16 cellular contexts compared by ENCODE assay signal in the genomic region with DNA sequence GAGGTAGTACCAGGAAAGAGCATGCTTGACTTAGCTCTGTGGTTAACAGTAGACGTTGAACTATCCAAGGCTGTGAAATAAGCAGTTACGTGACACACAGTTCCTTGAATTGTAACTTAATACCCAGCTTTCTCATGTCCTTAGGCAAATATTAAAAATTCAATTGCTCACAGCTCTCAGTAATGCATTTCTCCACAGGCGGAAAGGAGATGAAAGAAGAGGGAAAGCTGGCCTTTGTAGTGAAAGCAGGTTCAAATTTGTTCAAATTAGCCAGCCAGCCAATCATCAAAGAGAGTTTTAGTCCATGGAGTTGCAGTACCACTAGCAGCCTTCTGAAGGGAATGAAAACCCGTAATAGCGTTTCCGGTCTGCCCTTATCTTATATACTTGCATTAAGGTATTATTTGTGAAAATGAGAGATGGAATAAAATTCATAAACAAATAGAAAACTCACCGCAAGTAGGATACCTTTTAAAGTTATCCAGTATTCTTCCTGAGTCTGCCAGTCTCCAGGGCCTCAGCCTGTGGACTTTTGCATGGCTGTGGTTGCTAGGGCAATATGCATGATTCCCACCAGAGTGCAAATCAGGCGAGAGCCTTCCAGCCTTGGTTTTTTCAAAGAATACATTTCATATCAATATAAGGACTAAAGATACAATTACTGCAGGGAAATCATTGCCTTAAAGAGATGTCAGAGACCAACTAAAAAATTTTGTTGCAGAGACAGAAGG.
DNase-seq lines count a peak whose midpoint lies in the region; ATAC-seq and TF ChIP-seq lines count a peak whose summit lies in the region.
"Had no signal": no experiment of that assay in that cellular context is flagged by ENCODE, and none has a peak within 500 bp of the region (broad histone marks: within the 10 kb centered on the region; RNA-seq: fewer than 3 reads in every experiment).

No MANE protein-coding gene starts in this region.

- no peaks in the 10 kb centered on the region for H3K79me2 ChIP-seq in GM23338 (replicated peaks; ENCODE audit: insufficient read depth)

- no peak overlapping the region for H3K4me3 Mint-ChIP-seq in GM23338
- H3K4me3 Mint-ChIP-seq: activated T-cell treated with anti-CD3 and anti-CD28 coated beads, Interleukin-2, amount 50 U/mL, for 72 hours; stimulated activated naive CD8-positive, alpha-beta T cell treated with anti-CD3 and anti-CD28 coated beads, Interleukin-15, Interleukin-2, amounts not matched to agents 100 ng/mL and 50 ng/mL, for 24 hours had no signal

- peaks cover 6% of the 10 kb centered on the region for H3K4me1 ChIP-seq in GM23338 (ENCODE audit: insufficient read depth)
- H3K4me1 ChIP-seq: Caco-2, esophagus muscularis mucosa had no signal

- no peak overlapping the region for H3K4me3 ChIP-seq in GM23338
- no peak overlapping the region for H3K4me3 ChIP-seq in foreskin fibroblast (ENCODE audit: low read depth in 1 of 2, low read length in 2 of 2)
- H3K4me3 ChIP-seq: esophagus muscularis mucosa had no signal

- H3K27me3 Mint-ChIP-seq in GM23338 (ENCODE audit: insufficient read depth, low read depth, poor library complexity): no peaks in the 10 kb centered on the region
- H3K27me3 Mint-ChIP-seq: stimulated activated naive CD8-positive, alpha-beta T cell treated with anti-CD3 and anti-CD28 coated beads, Interleukin-15, Interleukin-2, amounts not matched to agents 100 ng/mL and 50 ng/mL, for 24 hours had no signal

- no peaks in the 10 kb centered on the region for H3K27me3 ChIP-seq in GM23338 (ENCODE audit: insufficient read depth)
- H3K27me3 ChIP-seq: esophagus muscularis mucosa had no signal

- peak; percentile 55 for DNase-seq in GM23338 (ENCODE audit: low spot score)
- peak; percentile 45 for DNase-seq in SK-MEL-5 (ENCODE audit: low read depth, low spot score)
- peak; percentile 72 to 78 for DNase-seq in foreskin fibroblast
- peak; percentile 100 for DNase-seq in renal cortical epithelial cell (ENCODE audit: low read depth)
- no peak for DNase-seq in stimulated activated CD8-positive, alpha-beta memory T cell treated with anti-CD3 and anti-CD28 coated beads, Interleukin-4, amount 100 ng/mL, for 48 hours
- DNase-seq in hepatic stellate cell (ENCODE audit: low spot score): no peak
- no peak for DNase-seq in GM13976 (ENCODE audit: low spot score)
- DNase-seq in SW 1271 (lab: John Stamatoyannopoulos, UW): no peak
- DNase-seq: activated T-cell treated with anti-CD3 and anti-CD28 coated beads, Interleukin-2, amount 50 U/mL, for 72 hours; Caco-2; NCI-H510A treated with DMSO at 0.1 percent for 48 hours; posterior cingulate gyrus; stimulated activated CD4-positive, alpha-beta T cell treated with anti-CD3 and anti-CD28 coated beads, Interleukin-2, amount 100 ng/mL, for 48 hours had no signal

- peak overlapping the region; percentile 84; the same call in 1 of the 2 replicates for H2AFZ ChIP-seq in GM23338

- peak overlapping the region; percentile 73; the same call in 1 of the 2 replicates for H3K27ac Mint-ChIP-seq in GM23338
- H3K27ac Mint-ChIP-seq: activated T-cell treated with anti-CD3 and anti-CD28 coated beads, Interleukin-2, amount 50 U/mL, for 72 hours; stimulated activated naive CD8-positive, alpha-beta T cell treated with anti-CD3 and anti-CD28 coated beads, Interleukin-15, Interleukin-2, amounts not matched to agents 100 ng/mL and 50 ng/mL, for 24 hours had no signal

- no peaks in the 10 kb centered on the region for H3K36me3 ChIP-seq in GM23338 (ENCODE audit: insufficient read depth)
- H3K36me3 ChIP-seq: esophagus muscularis mucosa had no signal

- H3K9me2 ChIP-seq in GM23338 (ENCODE audit: insufficient read depth): no peaks in the 10 kb centered on the region

- H3K27ac ChIP-seq in GM23338 (ENCODE audit: low read depth): no peak overlapping the region
- H3K27ac ChIP-seq: esophagus muscularis mucosa had no signal

- in situ Hi-C loops in SK-MEL-5 (cut with HindIII; ENCODE audit: low pct_unique_long_range_greater_than_20kb, low sequenced_read_pairs) (no loop called here), GM13976 (cut with MboI; ENCODE audit: low sequenced_read_pairs, unreplicated experiment) (loop anchor here (25.0 kb wide), 1 partner anchor 101 kb away; no protein-coding TSS in a partner anchor)

- H3K36me3 Mint-ChIP-seq in GM23338 (ENCODE audit: low read depth): peaks cover 4% of the 10 kb centered on the region; the same call in 2 of the 3 replicates

- H3K9me3 Mint-ChIP-seq in GM23338: 0 out of 3 replicates have a peak, but pooled peaks cover 7% of the 10 kb centered on the region

- H4K20me1 ChIP-seq in GM23338 (replicated peaks; ENCODE audit: insufficient read depth): no peaks in the 10 kb centered on the region

- H3F3A ChIP-seq in GM23338 (replicated peaks; ENCODE audit: low read depth): no peaks in the 10 kb centered on the region

- peak in 1 of 2 experiments; percentile 28; a peak in 2 of 4 replicates for TF ChIP-seq CTCF in GM23338 (conservative IDR thresholded peaks at IDR 0.05; ENCODE audit: low read depth in 2 of 2)
- TF ChIP-seq CTCF in foreskin fibroblast (IDR thresholded peaks at IDR 0.05; ENCODE audit: low read depth, low read length): no peak
- no peak for TF ChIP-seq CTCF in GM13976 (IDR thresholded peaks at IDR 0.05; ENCODE audit: borderline replicate concordance, control extremely low read depth, extremely low read depth, insufficient read depth, missing control alignments)

- no peak overlapping the region for H3K4me2 ChIP-seq in GM23338

- peaks cover 15% of the 10 kb centered on the region for H3K4me1 Mint-ChIP-seq in GM23338

- peak; percentile 74 for ATAC-seq in GM23338
- ATAC-seq: activated CD4-positive, CD25-positive, alpha-beta regulatory T cell treated with anti-CD3 and anti-CD28 coated beads, Interleukin-2, amount 50 U/mL, for 24 hours; activated T-cell treated with anti-CD3 and anti-CD28 coated beads, Interleukin-2, amount 50 U/mL, for 72 hours had no signal

TF ChIP-seq in GM23338, 12 proteins besides CTCF, POLR2A, EP300 and RAD21 (continues in another document):
- TF ChIP-seq EZH2 (IDR thresholded peaks at IDR 0.05; ENCODE audit: low read depth, unreplicated experiment) (no peak), EZH2phosphoT487 (IDR thresholded peaks at IDR 0.05; ENCODE audit: unreplicated experiment) (no peak)
- TF ChIP-seq, protein P1, sequence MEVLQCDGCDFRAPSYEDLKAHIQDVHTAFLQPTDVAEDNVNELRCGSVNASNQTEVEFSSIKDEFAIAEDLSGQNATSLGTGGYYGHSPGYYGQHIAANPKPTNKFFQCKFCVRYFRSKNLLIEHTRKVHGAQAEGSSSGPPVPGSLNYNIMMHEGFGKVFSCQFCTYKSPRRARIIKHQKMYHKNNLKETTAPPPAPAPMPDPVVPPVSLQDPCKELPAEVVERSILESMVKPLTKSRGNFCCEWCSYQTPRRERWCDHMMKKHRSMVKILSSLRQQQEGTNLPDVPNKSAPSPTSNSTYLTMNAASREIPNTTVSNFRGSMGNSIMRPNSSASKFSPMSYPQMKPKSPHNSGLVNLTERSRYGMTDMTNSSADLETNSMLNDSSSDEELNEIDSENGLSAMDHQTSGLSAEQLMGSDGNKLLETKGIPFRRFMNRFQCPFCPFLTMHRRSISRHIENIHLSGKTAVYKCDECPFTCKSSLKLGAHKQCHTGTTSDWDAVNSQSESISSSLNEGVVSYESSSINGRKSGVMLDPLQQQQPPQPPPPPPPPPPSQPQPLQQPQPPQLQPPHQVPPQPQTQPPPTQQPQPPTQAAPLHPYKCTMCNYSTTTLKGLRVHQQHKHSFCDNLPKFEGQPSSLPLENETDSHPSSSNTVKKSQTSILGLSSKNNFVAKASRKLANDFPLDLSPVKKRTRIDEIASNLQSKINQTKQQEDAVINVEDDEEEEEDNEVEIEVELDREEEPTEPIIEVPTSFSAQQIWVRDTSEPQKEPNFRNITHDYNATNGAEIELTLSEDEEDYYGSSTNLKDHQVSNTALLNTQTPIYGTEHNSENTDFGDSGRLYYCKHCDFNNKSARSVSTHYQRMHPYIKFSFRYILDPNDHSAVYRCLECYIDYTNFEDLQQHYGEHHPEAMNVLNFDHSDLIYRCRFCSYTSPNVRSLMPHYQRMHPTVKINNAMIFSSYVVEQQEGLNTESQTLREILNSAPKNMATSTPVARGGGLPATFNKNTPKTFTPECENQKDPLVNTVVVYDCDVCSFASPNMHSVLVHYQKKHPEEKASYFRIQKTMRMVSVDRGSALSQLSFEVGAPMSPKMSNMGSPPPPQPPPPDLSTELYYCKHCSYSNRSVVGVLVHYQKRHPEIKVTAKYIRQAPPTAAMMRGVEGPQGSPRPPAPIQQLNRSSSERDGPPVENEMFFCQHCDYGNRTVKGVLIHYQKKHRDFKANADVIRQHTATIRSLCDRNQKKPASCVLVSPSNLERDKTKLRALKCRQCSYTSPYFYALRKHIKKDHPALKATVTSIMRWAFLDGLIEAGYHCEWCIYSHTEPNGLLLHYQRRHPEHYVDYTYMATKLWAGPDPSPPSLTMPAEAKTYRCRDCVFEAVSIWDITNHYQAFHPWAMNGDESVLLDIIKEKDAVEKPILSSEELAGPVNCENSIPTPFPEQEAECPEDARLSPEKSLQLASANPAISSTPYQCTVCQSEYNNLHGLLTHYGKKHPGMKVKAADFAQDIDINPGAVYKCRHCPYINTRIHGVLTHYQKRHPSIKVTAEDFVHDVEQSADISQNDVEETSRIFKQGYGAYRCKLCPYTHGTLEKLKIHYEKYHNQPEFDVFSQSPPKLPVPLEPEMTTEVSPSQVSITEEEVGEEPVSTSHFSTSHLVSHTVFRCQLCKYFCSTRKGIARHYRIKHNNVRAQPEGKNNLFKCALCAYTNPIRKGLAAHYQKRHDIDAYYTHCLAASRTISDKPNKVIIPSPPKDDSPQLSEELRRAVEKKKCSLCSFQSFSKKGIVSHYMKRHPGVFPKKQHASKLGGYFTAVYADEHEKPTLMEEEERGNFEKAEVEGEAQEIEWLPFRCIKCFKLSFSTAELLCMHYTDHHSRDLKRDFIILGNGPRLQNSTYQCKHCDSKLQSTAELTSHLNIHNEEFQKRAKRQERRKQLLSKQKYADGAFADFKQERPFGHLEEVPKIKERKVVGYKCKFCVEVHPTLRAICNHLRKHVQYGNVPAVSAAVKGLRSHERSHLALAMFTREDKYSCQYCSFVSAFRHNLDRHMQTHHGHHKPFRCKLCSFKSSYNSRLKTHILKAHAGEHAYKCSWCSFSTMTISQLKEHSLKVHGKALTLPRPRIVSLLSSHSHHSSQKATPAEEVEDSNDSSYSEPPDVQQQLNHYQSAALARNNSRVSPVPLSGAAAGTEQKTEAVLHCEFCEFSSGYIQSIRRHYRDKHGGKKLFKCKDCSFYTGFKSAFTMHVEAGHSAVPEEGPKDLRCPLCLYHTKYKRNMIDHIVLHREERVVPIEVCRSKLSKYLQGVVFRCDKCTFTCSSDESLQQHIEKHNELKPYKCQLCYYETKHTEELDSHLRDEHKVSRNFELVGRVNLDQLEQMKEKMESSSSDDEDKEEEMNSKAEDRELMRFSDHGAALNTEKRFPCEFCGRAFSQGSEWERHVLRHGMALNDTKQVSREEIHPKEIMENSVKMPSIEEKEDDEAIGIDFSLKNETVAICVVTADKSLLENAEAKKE (CRISPR knock-in tag; IDR thresholded peaks at IDR 0.05): no peak

Comparison
In these comparisons a context has a peak if more than half of its experiments do, and no peak if none do; other contexts are left out.
1. DNase-seq: peak in GM23338 (single experiment), SK-MEL-5 (single experiment), foreskin fibroblast (2 of 2) and renal cortical epithelial cell (single experiment); none in stimulated activated CD8-positive, alpha-beta memory T cell treated with anti-CD3 and anti-CD28 coated beads, Interleukin-4, amount 100 ng/mL, for 48 hours (single experiment), hepatic stellate cell (single experiment), GM13976 (single experiment) and SW 1271 (0 of 2).